ENCODE assay signal across 8 cellular contexts in the genomic region with DNA sequence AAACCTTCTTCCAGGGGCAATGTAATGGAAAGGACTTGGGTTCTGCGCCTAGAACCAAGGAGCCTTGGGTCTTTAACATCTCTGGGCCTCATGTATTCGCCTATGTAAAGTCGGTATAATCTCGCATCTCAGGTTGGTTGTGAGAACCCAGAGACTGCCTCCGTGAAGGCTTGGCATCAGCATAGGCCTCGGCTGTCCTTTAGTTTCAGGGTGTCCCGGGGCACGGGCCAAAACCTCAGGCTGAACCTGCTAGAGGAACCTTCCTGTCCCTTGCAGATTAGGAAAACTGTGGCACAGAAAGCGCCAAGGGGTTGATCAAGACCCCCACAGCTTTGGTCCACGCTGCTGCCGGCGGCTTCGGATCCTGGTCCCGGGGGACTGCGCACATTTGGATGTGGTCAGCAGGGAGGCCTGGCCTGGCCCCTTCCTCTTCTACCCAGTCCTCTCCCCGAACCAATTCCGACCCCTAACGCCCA. TPM values are rescaled to one million over a fixed set of nuclear protein-coding genes. Genes with fewer than 3 reads are reported as not detected.
A peak's percentile ranks its signal among the peaks of the same experiment; 100 is the strongest.
DNase-seq lines count a peak whose midpoint lies in the region; ATAC-seq and TF ChIP-seq lines count a peak whose summit lies in the region.

No MANE protein-coding gene starts in this region.

- H3K27ac Mint-ChIP-seq in activated T-helper 2 cell treated with anti-CD3 and anti-CD28 coated beads, Interferon-gamma antibody, Interleukin-2, Interleukin-4, amounts not matched to agents 10 μg/mL and 5 μg/mL and 100 μg/mL, durations not matched to agents 14 hours and 24 hours and 36 hours: peak overlapping the region; percentile 72
- H3K27ac Mint-ChIP-seq in stimulated activated naive B cell treated with anti-CD40 and anti-IgM and Interleukin-4, amounts not matched to agents 10 μg/mL and 1 μg/mL and 100 μg/mL, for 72 hours: peak overlapping the region; percentile 80

- H3K9ac ChIP-seq in iPS-20b (ENCODE audit: low read depth, low read length): peak overlapping the region; percentile 82

- H3K4me3 ChIP-seq in HL-60 (replicated peaks; ENCODE audit: insufficient read depth, low read length): no peak overlapping the region; the same call in 1 of the 2 replicates
- H3K4me3 ChIP-seq in iPS-20b (ENCODE audit: low read length): peak overlapping the region; percentile 96

- intact Hi-C loops in activated T-helper 2 cell treated with anti-CD3 and anti-CD28 coated beads, Interferon-gamma antibody, Interleukin-2, Interleukin-4, amounts not matched to agents 10 μg/mL and 5 μg/mL and 100 μg/mL, durations not matched to agents 14 hours and 24 hours and 36 hours (cut with micrococcal nuclease): loop anchor here (2.0 to 5.0 kb wide), 2 partner anchors 52 to 162 kb away; no protein-coding TSS in a partner anchor

- H3K36me3 Mint-ChIP-seq in activated T-helper 2 cell treated with anti-CD3 and anti-CD28 coated beads, Interferon-gamma antibody, Interleukin-2, Interleukin-4, amounts not matched to agents 10 μg/mL and 5 μg/mL and 100 μg/mL, durations not matched to agents 14 hours and 24 hours and 36 hours (ENCODE audit: low read depth): peaks cover 8% of the 10 kb centered on the region
- peaks cover 6 to 9% of the 10 kb centered on the region in 2 donors for H3K36me3 Mint-ChIP-seq in stimulated activated naive B cell treated with anti-CD40 and anti-IgM and Interleukin-4, amounts not matched to agents 10 μg/mL and 1 μg/mL and 100 μg/mL, for 72 hours

- H3K27me3 ChIP-seq in HL-60 (ENCODE audit: insufficient read depth, poor library complexity, severe bottlenecking): no peaks in the 10 kb centered on the region
- H3K27me3 ChIP-seq in iPS-20b (ENCODE audit: insufficient read depth, low read length): peaks cover 9% of the 10 kb centered on the region; the same call in 1 of the 2 replicates

- no peak for ATAC-seq in stimulated activated naive B cell treated with anti-CD40 and anti-IgM and Interleukin-4, amounts not matched to agents 10 μg/mL and 1 μg/mL and 100 μg/mL, for 72 hours (replicated peaks)
- ATAC-seq in GM18873 (IDR thresholded peaks at IDR 0.05; ENCODE audit: low FRiP score, unreplicated experiment): no peak

- H3K4me3 Mint-ChIP-seq in activated T-helper 2 cell treated with anti-CD3 and anti-CD28 coated beads, Interferon-gamma antibody, Interleukin-2, Interleukin-4, amounts not matched to agents 10 μg/mL and 5 μg/mL and 100 μg/mL, durations not matched to agents 14 hours and 24 hours and 36 hours (ENCODE audit: low read depth): peak overlapping the region; percentile 94
- H3K4me3 Mint-ChIP-seq in stimulated activated naive B cell treated with anti-CD40 and anti-IgM and Interleukin-4, amounts not matched to agents 10 μg/mL and 1 μg/mL and 100 μg/mL, for 72 hours: peak overlapping the region; percentile 97 to 99

- H3K27ac ChIP-seq in HL-60 (replicated peaks) (peak overlapping the region; percentile 77), iPS-20b (ENCODE audit: low read length) (no peak overlapping the region)

- H3K9me3 ChIP-seq in iPS-20b (ENCODE audit: insufficient read depth, low read depth, low read length): no peaks in the 10 kb centered on the region

- H3K36me3 ChIP-seq in iPS-20b (ENCODE audit: insufficient read depth, low read depth, low read length): no peaks in the 10 kb centered on the region

- no peaks in the 10 kb centered on the region for H3K27me3 Mint-ChIP-seq in activated T-helper 2 cell treated with anti-CD3 and anti-CD28 coated beads, Interferon-gamma antibody, Interleukin-2, Interleukin-4, amounts not matched to agents 10 μg/mL and 5 μg/mL and 100 μg/mL, durations not matched to agents 14 hours and 24 hours and 36 hours (ENCODE audit: low read depth)
- H3K27me3 Mint-ChIP-seq in stimulated activated naive B cell treated with anti-CD40 and anti-IgM and Interleukin-4, amounts not matched to agents 10 μg/mL and 1 μg/mL and 100 μg/mL, for 72 hours: no peaks in the 10 kb centered on the region

- H3K9me3 Mint-ChIP-seq in activated T-helper 2 cell treated with anti-CD3 and anti-CD28 coated beads, Interferon-gamma antibody, Interleukin-2, Interleukin-4, amounts not matched to agents 10 μg/mL and 5 μg/mL and 100 μg/mL, durations not matched to agents 14 hours and 24 hours and 36 hours: no peaks in the 10 kb centered on the region
- no peaks in the 10 kb centered on the region for H3K9me3 Mint-ChIP-seq in stimulated activated naive B cell treated with anti-CD40 and anti-IgM and Interleukin-4, amounts not matched to agents 10 μg/mL and 1 μg/mL and 100 μg/mL, for 72 hours

- no peak for TF ChIP-seq CTCF in HL-60 (IDR thresholded peaks at IDR 0.05; ENCODE audit: insufficient read depth, low read length)

- peaks cover 4% of the 10 kb centered on the region; the same call in 1 of the 2 replicates for H3K4me1 ChIP-seq in iPS-20b (ENCODE audit: insufficient read depth, low read length)

- no peak for DNase-seq in HL-60 (ENCODE audit: low read depth in 1 of 2, low spot score in 1 of 2)
- no peak for DNase-seq in activated T-helper 2 cell treated with anti-CD3 and anti-CD28 coated beads, Interferon-gamma antibody, Interleukin-2, Interleukin-4, amounts not matched to agents 10 μg/mL and 5 μg/mL and 100 μg/mL, durations not matched to agents 14 hours and 24 hours and 36 hours (ENCODE audit: low spot score)
- no peak for DNase-seq in stimulated activated naive B cell treated with anti-CD40 and anti-IgM and Interleukin-4, amounts not matched to agents 10 μg/mL and 1 μg/mL and 100 μg/mL, for 72 hours
- no peak for DNase-seq in kidney glomerular epithelial cell (lab: John Stamatoyannopoulos, UW)
- no peak for DNase-seq in NCI-H748 treated with DMSO at 0.1 percent for 48 hours (lab: John Stamatoyannopoulos, UW)
- no peak for DNase-seq in NCI-H1436 treated with DMSO at 0.1 percent for 48 hours (lab: John Stamatoyannopoulos, UW)

- H3K4me1 Mint-ChIP-seq in activated T-helper 2 cell treated with anti-CD3 and anti-CD28 coated beads, Interferon-gamma antibody, Interleukin-2, Interleukin-4, amounts not matched to agents 10 μg/mL and 5 μg/mL and 100 μg/mL, durations not matched to agents 14 hours and 24 hours and 36 hours (ENCODE audit: low read depth): peaks cover 17% of the 10 kb centered on the region
- H3K4me1 Mint-ChIP-seq in stimulated activated naive B cell treated with anti-CD40 and anti-IgM and Interleukin-4, amounts not matched to agents 10 μg/mL and 1 μg/mL and 100 μg/mL, for 72 hours: peaks cover 30 to 47% of the 10 kb centered on the region in 2 donors

RNA-seq across cellular contexts. Expression of a gene that starts 0.8 kb away (rescaled TPM):
- total RNA-seq in activated T-helper 2 cell treated with anti-CD3 and anti-CD28 coated beads, Interferon-gamma antibody, Interleukin-2, Interleukin-4, amounts not matched to agents 10 μg/mL and 5 μg/mL and 100 μg/mL, durations not matched to agents 14 hours and 24 hours and 36 hours: 17.4 and 17.8 TPM in 2 replicates

RNA-seq across cellular contexts. Expression of a gene that starts 41.8 kb away (rescaled TPM):
- 5.0 and 5.1 TPM in 2 replicates for total RNA-seq in activated T-helper 2 cell treated with anti-CD3 and anti-CD28 coated beads, Interferon-gamma antibody, Interleukin-2, Interleukin-4, amounts not matched to agents 10 μg/mL and 5 μg/mL and 100 μg/mL, durations not matched to agents 14 hours and 24 hours and 36 hours

RNA-seq across cellular contexts. Expression of a gene that starts 50.7 kb away (rescaled TPM):
- total RNA-seq in activated T-helper 2 cell treated with anti-CD3 and anti-CD28 coated beads, Interferon-gamma antibody, Interleukin-2, Interleukin-4, amounts not matched to agents 10 μg/mL and 5 μg/mL and 100 μg/mL, durations not matched to agents 14 hours and 24 hours and 36 hours: 35.0 and 38.3 TPM in 2 replicates

RNA-seq across cellular contexts. Expression of a gene that starts 50.8 kb away (rescaled TPM):
- total RNA-seq in activated T-helper 2 cell treated with anti-CD3 and anti-CD28 coated beads, Interferon-gamma antibody, Interleukin-2, Interleukin-4, amounts not matched to agents 10 μg/mL and 5 μg/mL and 100 μg/mL, durations not matched to agents 14 hours and 24 hours and 36 hours: 26.4 and 26.7 TPM in 2 replicates

RNA-seq across cellular contexts. Expression of a gene that starts 55.6 kb away (rescaled TPM):
- total RNA-seq in activated T-helper 2 cell treated with anti-CD3 and anti-CD28 coated beads, Interferon-gamma antibody, Interleukin-2, Interleukin-4, amounts not matched to agents 10 μg/mL and 5 μg/mL and 100 μg/mL, durations not matched to agents 14 hours and 24 hours and 36 hours: 33.4 and 33.9 TPM in 2 replicates
